ENCODE assay signal across 1 cellular context in genomic region chrX:56813318-56813837, GRCh38.
TF ChIP-seq lines count a peak whose summit lies in the region.

No MANE protein-coding gene starts in this region.

TF ChIP-seq in HepG2, 621 proteins besides CTCF, POLR2A, EP300 and RAD21 (continued from another document):
- no peak for TF ChIP-seq MYNN (CRISPR knock-in tag; IDR thresholded peaks at IDR 0.05; ENCODE audit: low read depth)
- TF ChIP-seq MAZ (IDR thresholded peaks at IDR 0.05; ENCODE audit: borderline replicate concordance, low read depth, low read length): no peak
- TF ChIP-seq MAZ (CRISPR knock-in tag; IDR thresholded peaks at IDR 0.05; ENCODE audit: low read depth): no peak
- no peak for TF ChIP-seq ZNF784 (CRISPR knock-in tag; IDR thresholded peaks at IDR 0.05; ENCODE audit: borderline replicate concordance)
- TF ChIP-seq, protein P1, sequence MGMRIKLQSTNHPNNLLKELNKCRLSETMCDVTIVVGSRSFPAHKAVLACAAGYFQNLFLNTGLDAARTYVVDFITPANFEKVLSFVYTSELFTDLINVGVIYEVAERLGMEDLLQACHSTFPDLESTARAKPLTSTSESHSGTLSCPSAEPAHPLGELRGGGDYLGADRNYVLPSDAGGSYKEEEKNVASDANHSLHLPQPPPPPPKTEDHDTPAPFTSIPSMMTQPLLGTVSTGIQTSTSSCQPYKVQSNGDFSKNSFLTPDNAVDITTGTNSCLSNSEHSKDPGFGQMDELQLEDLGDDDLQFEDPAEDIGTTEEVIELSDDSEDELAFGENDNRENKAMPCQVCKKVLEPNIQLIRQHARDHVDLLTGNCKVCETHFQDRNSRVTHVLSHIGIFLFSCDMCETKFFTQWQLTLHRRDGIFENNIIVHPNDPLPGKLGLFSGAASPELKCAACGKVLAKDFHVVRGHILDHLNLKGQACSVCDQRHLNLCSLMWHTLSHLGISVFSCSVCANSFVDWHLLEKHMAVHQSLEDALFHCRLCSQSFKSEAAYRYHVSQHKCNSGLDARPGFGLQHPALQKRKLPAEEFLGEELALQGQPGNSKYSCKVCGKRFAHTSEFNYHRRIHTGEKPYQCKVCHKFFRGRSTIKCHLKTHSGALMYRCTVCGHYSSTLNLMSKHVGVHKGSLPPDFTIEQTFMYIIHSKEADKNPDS (CRISPR knock-in tag; IDR thresholded peaks at IDR 0.05): no peak
- TF ChIP-seq ZC3H13 (CRISPR knock-in tag; IDR thresholded peaks at IDR 0.05): no peak
